2 cellular contexts compared by ENCODE assay signal in genomic region chr4:185775792-185776555, GRCh38.
TF ChIP-seq lines count a peak whose summit lies in the region.

No MANE protein-coding gene starts in this region.

TF ChIP-seq in SK-N-SH, 30 proteins besides CTCF, POLR2A, EP300 and RAD21:
- TF ChIP-seq RXRA (IDR thresholded peaks at IDR 0.05; ENCODE audit: borderline replicate concordance, low read depth) (no peak), YY1 (IDR thresholded peaks at IDR 0.05; ENCODE audit: low read depth) (no peak)

TF ChIP-seq in SK-N-SH treated with all-trans-retinoic acid at 6 μM for 48 hours, 23 proteins besides CTCF, POLR2A, EP300 and RAD21:
- TF ChIP-seq TOX (CRISPR knock-in tag; IDR thresholded peaks at IDR 0.05; ENCODE audit: borderline replicate concordance) (no peak), CSRNP3 (CRISPR knock-in tag; IDR thresholded peaks at IDR 0.05) (no peak), PATZ1 (CRISPR knock-in tag; IDR thresholded peaks at IDR 0.05; ENCODE audit: borderline replicate concordance) (no peak), ARNTL (CRISPR knock-in tag; IDR thresholded peaks at IDR 0.05; ENCODE audit: borderline replicate concordance, low read depth) (no peak), CSDC2 (CRISPR knock-in tag; IDR thresholded peaks at IDR 0.05) (no peak)
TF ChIP-seq in SK-N-SH treated with all-trans-retinoic acid at 6 μM for 48 hours: peak in this region for 0.
